15 cellular contexts compared by ENCODE assay signal in the genomic region with DNA sequence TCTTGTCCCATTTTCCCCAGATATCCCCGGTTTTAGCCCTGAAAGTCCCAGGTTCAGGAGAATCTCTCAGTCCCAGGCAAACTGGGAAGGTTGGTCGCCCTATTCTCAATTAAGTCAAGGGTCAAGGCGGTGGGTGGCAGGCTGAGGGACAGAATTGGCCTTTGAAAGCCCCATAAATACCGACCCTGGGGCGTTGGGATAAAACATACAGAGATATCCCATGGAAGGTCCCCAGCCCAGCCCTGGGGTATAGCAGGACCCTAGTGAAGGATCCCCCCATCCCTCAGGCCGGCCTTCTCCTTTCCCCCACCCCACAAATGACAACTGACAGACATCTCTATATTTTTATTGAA.
DNase-seq lines count a peak whose midpoint lies in the region; TF ChIP-seq lines count a peak whose summit lies in the region.
"Had no signal": no experiment of that assay in that cellular context is flagged by ENCODE, and none has a peak within 500 bp of the region (broad histone marks: within the 10 kb centered on the region; RNA-seq: fewer than 3 reads in every experiment).

No MANE protein-coding gene starts in this region.

- peak; percentile 17 for DNase-seq in activated CD8-positive, alpha-beta memory T cell treated with anti-CD3 and anti-CD28 coated beads for 24 hours
- no peak for DNase-seq in activated CD8-positive, alpha-beta memory T cell treated with anti-CD3 and anti-CD28 coated beads, Interleukin-2, amount 50 U/mL, for 48 hours
- peak; percentile 21 for DNase-seq in islet precursor cell
- peak; percentile 53 for DNase-seq in sigmoid colon
- DNase-seq in uterus, result no peak
- no peak for DNase-seq in erythroblast (lab: John Stamatoyannopoulos, UW)
- DNase-seq: C1 segment of cervical spinal cord, Caco-2, DMS153, DND-41, GDM1, H9 had no signal

- no peak for TF ChIP-seq POLR2A in sigmoid colon (IDR thresholded peaks at IDR 0.05)
- no peak for TF ChIP-seq POLR2A in uterus (IDR thresholded peaks at IDR 0.05)
- TF ChIP-seq POLR2A in erythroblast (IDR thresholded peaks at IDR 0.05; ENCODE audit: low read length), result no peak

- H3K9me3 ChIP-seq in sigmoid colon (no peaks in the 10 kb centered on the region), uterus (no peaks in the 10 kb centered on the region)
- H3K9me3 ChIP-seq: Caco-2 had no signal

- no peaks in the 10 kb centered on the region for H3K4me1 ChIP-seq in sigmoid colon
- H3K4me1 ChIP-seq in uterus, result peaks cover 0 to 4% of the 10 kb centered on the region in 2 donors
- H3K4me1 ChIP-seq: Caco-2 had no signal

- H3K36me3 ChIP-seq in sigmoid colon, result peaks cover 0 to 18% (median 0%) of the 10 kb centered on the region in 4 donors
- no peaks in the 10 kb centered on the region for H3K36me3 ChIP-seq in uterus

- intact Hi-C loops in sigmoid colon (cut with DNase I) (no loop called here), uterus (cut with DNase I; ENCODE audit: low total_unique reads) (no loop called here)

- TF ChIP-seq EP300 in sigmoid colon (IDR thresholded peaks at IDR 0.05), result no peak

- TF ChIP-seq CTCF in sigmoid colon (IDR thresholded peaks at IDR 0.05) (no peak), uterus (IDR thresholded peaks at IDR 0.05) (no peak)

- peaks cover 0 to 4% (median 0%) of the 10 kb centered on the region in 3 donors for H3K27me3 ChIP-seq in sigmoid colon
- no peaks in the 10 kb centered on the region for H3K27me3 ChIP-seq in uterus

- H3K4me3 ChIP-seq in sigmoid colon (no peak overlapping the region), uterus (no peak overlapping the region)
- H3K4me3 ChIP-seq: GM12878, GM23338 had no signal

- WGBS in sigmoid colon, 2 donors, result 63 to 81% methylated on average over 6 of the region's 6 CpGs

- H3K27ac ChIP-seq in sigmoid colon (no peak overlapping the region), uterus (no peak overlapping the region)
- H3K27ac ChIP-seq: 22Rv1 had no signal

Comparison
In these comparisons a context has a peak if more than half of its experiments do, and no peak if none do; other contexts are left out.
1. DNase-seq: peak in activated CD8-positive, alpha-beta memory T cell treated with anti-CD3 and anti-CD28 coated beads for 24 hours (single experiment), islet precursor cell (single experiment) and sigmoid colon (single experiment); none in activated CD8-positive, alpha-beta memory T cell treated with anti-CD3 and anti-CD28 coated beads, Interleukin-2, amount 50 U/mL, for 48 hours (single experiment), uterus (0 of 2) and erythroblast (0 of 2).